In the genomic region with DNA sequence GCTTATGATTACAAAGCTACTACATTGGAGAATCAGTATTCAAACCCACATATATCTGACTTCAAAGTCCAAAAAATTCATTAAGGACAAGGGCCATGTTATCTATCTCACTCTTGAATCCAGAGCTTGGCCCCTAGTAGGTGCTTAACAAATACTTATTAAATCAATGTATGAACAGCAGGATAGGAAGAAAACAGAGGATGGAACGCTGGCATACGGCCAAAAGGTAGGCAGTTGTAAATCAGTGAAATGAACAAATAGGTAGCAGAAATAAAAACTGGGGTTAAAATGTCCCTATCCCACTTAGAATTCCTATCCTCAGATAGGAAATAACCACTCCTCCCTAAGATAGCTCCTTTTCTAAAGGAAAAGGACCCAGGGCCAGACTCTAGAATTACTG, we compare ENCODE assay signal across 18 cellular contexts. TPM values are rescaled to one million over a fixed set of nuclear protein-coding genes. Genes with fewer than 3 reads are reported as not detected.
DNase-seq lines count a peak whose midpoint lies in the region; ATAC-seq, FAIRE-seq and TF ChIP-seq lines count a peak whose summit lies in the region.
"Had no signal": no experiment of that assay in that cellular context is flagged by ENCODE, and none has a peak within 500 bp of the region (broad histone marks: within the 10 kb centered on the region; RNA-seq: fewer than 3 reads in every experiment).

No MANE protein-coding gene starts in this region.

- H3K27me3 ChIP-seq in small intestine (ENCODE audit: control insufficient read depth in 2 of 2, insufficient read depth in 2 of 2, low read length in 2 of 2) = no peaks in the 10 kb centered on the region
- H3K27me3 ChIP-seq: gastrocnemius medialis had no signal

- peak overlapping the region; percentile 61 for H3K4me3 Mint-ChIP-seq in activated CD4-positive, alpha-beta T cell treated with anti-CD3 and anti-CD28 coated beads, Interleukin-2, amount 10 ng/mL, durations not matched to agents 24 days and 14 days
- no peak overlapping the region for H3K4me3 Mint-ChIP-seq in HFFc6
- peak overlapping the region; percentile 95 for H3K4me3 Mint-ChIP-seq in activated naive CD8-positive, alpha-beta T cell
- peak overlapping the region; percentile 74 to 85 (median 74) for H3K4me3 Mint-ChIP-seq in nephron

- H3K9me3 ChIP-seq in small intestine (ENCODE audit: control insufficient read depth, low read depth) = no peaks in the 10 kb centered on the region
- H3K9me3 ChIP-seq: gastrocnemius medialis, thoracic aorta had no signal

- peaks cover 9 to 17% of the 10 kb centered on the region in 2 donors for H3K36me3 ChIP-seq in small intestine (ENCODE audit: control insufficient read depth in 2 of 2, insufficient read depth in 2 of 2, low read length in 2 of 2)

- no peak overlapping the region for H3K27ac ChIP-seq in small intestine (ENCODE audit: low read depth in 1 of 2, low read length in 1 of 2)
- H3K27ac ChIP-seq: C4-2B, HL-60, thoracic aorta had no signal

- no peak for FAIRE-seq in small intestine (lab: Jason Lieb, UNC)
- FAIRE-seq: bronchial epithelial cell, H1 had no signal

- peaks cover 0 to 3% of the 10 kb centered on the region in 2 donors for H3K4me1 ChIP-seq in small intestine (ENCODE audit: control insufficient read depth in 2 of 2, insufficient read depth in 1 of 2, low read depth in 1 of 2, low read length in 1 of 2)

- peaks cover 15% of the 10 kb centered on the region for H3K4me1 Mint-ChIP-seq in activated CD4-positive, alpha-beta T cell treated with anti-CD3 and anti-CD28 coated beads, Interleukin-2, amount 10 ng/mL, durations not matched to agents 24 days and 14 days
- H3K4me1 Mint-ChIP-seq in HFFc6 (ENCODE audit: low read depth) = peaks cover 22% of the 10 kb centered on the region
- peaks cover 25% of the 10 kb centered on the region for H3K4me1 Mint-ChIP-seq in activated naive CD8-positive, alpha-beta T cell (ENCODE audit: low read depth)
- H3K4me1 Mint-ChIP-seq in nephron = peaks cover 28% of the 10 kb centered on the region

- 82 to 88% (median 87%) methylated on average over 2 of the region's 2 CpGs for WGBS in small intestine, 3 donors

- intact Hi-C loops in activated CD4-positive, alpha-beta T cell treated with anti-CD3 and anti-CD28 coated beads, Interleukin-2, amount 10 ng/mL, durations not matched to agents 24 days and 14 days (cut with micrococcal nuclease) = no loop called here

- no peaks in the 10 kb centered on the region for H3K9me3 Mint-ChIP-seq in activated CD4-positive, alpha-beta T cell treated with anti-CD3 and anti-CD28 coated beads, Interleukin-2, amount 10 ng/mL, durations not matched to agents 24 days and 14 days
- no peaks in the 10 kb centered on the region for H3K9me3 Mint-ChIP-seq in HFFc6
- H3K9me3 Mint-ChIP-seq in activated naive CD8-positive, alpha-beta T cell (ENCODE audit: low read depth) = no peaks in the 10 kb centered on the region
- no peaks in the 10 kb centered on the region for H3K9me3 Mint-ChIP-seq in nephron

- H3K4me3 ChIP-seq in small intestine (ENCODE audit: low read depth in 1 of 2, low read length in 2 of 2) = no peak overlapping the region
- H3K4me3 ChIP-seq: gastrocnemius medialis, thoracic aorta had no signal

- H3K27ac Mint-ChIP-seq in activated CD4-positive, alpha-beta T cell treated with anti-CD3 and anti-CD28 coated beads, Interleukin-2, amount 10 ng/mL, durations not matched to agents 24 days and 14 days = peak overlapping the region; percentile 16
- H3K27ac Mint-ChIP-seq in HFFc6 (peak overlapping the region; percentile 60; the same call in 1 of the 2 replicates), nephron (peak overlapping the region in 1 of 3 experiments; percentile 40)
- H3K27ac Mint-ChIP-seq in activated naive CD8-positive, alpha-beta T cell = peak overlapping the region; percentile 80

- TF ChIP-seq CTCF in HFFc6 (IDR thresholded peaks at IDR 0.05) (no peak), nephron (IDR thresholded peaks at IDR 0.05; ENCODE audit: unreplicated experiment in 3 of 3) (no peak)

- ATAC-seq in GM21390 (IDR thresholded peaks at IDR 0.05; ENCODE audit: unreplicated experiment) = no peak
- ATAC-seq: gastrocnemius medialis had no signal

- DNase-seq in activated CD4-positive, alpha-beta T cell treated with anti-CD3 and anti-CD28 coated beads, Interleukin-2, amount 10 ng/mL, durations not matched to agents 24 days and 14 days = no peak
- DNase-seq in activated CD4-positive, alpha-beta T cell treated with anti-CD3 and anti-CD28 coated beads for 4 hours = no peak
- DNase-seq in HFFc6 = no peak
- DNase-seq in small intestine = no peak
- no peak for DNase-seq in LoVo (ENCODE audit: low spot score)
- DNase-seq: DND-41, gastrocnemius medialis, NCI-H2029 treated with DMSO at 0.1 percent for 48 hours, NCI-H510A treated with DMSO at 0.1 percent for 48 hours, Right ventricle myocardium superior had no signal

- H3K36me3 Mint-ChIP-seq in activated CD4-positive, alpha-beta T cell treated with anti-CD3 and anti-CD28 coated beads, Interleukin-2, amount 10 ng/mL, durations not matched to agents 24 days and 14 days (ENCODE audit: low read depth) = peaks cover 53% of the 10 kb centered on the region
- H3K36me3 Mint-ChIP-seq in HFFc6 (ENCODE audit: low read depth) = peaks cover 43% of the 10 kb centered on the region
- H3K36me3 Mint-ChIP-seq in activated naive CD8-positive, alpha-beta T cell = peaks cover 7% of the 10 kb centered on the region
- peaks cover 20% of the 10 kb centered on the region for H3K36me3 Mint-ChIP-seq in nephron (ENCODE audit: low read depth)

- H3K27me3 Mint-ChIP-seq in activated CD4-positive, alpha-beta T cell treated with anti-CD3 and anti-CD28 coated beads, Interleukin-2, amount 10 ng/mL, durations not matched to agents 24 days and 14 days = no peaks in the 10 kb centered on the region
- peaks cover 7% of the 10 kb centered on the region for H3K27me3 Mint-ChIP-seq in HFFc6 (ENCODE audit: insufficient read depth)
- H3K27me3 Mint-ChIP-seq in activated naive CD8-positive, alpha-beta T cell = no peaks in the 10 kb centered on the region
- H3K27me3 Mint-ChIP-seq in nephron (ENCODE audit: low read depth) = no peaks in the 10 kb centered on the region

RNA-seq across cellular contexts. Expression of a gene that starts 2.0 kb away (rescaled TPM):
- total RNA-seq in activated CD4-positive, alpha-beta T cell treated with anti-CD3 and anti-CD28 coated beads, Interleukin-2, amount 10 ng/mL, durations not matched to agents 24 days and 14 days = 134 and 135 TPM in 2 replicates
- total RNA-seq in HFFc6 (2021; fragmentation: NEBNext Ultra II Directional; extraction: Animal tissue kit (Norgen Biotek cat#: 25700)) = 10 to 100 TPM; 82.5 to 93.7 (median 86.8) TPM
- 100 to 1,000 TPM in 1 of 3 donors, 10 to 100 TPM in 2; 57.7 to 102 (median 59.2) TPM for polyA plus RNA-seq in small intestine

RNA-seq across cellular contexts. Expression of a gene that starts 10.3 kb away (rescaled TPM):
- 75.4 and 83.1 TPM in 2 replicates for total RNA-seq in activated CD4-positive, alpha-beta T cell treated with anti-CD3 and anti-CD28 coated beads, Interleukin-2, amount 10 ng/mL, durations not matched to agents 24 days and 14 days
- total RNA-seq in HFFc6 (2021; fragmentation: NEBNext Ultra II Directional; extraction: Animal tissue kit (Norgen Biotek cat#: 25700)) = 10 to 100 TPM; 16.2 to 26.9 (median 20.6) TPM
- polyA plus RNA-seq in small intestine = 10 to 100 TPM; 12.5 to 16.6 (median 13.2) TPM

RNA-seq across cellular contexts. Expression of a gene that starts 10.6 kb away (rescaled TPM):
- 35.9 and 40.5 TPM in 2 replicates for total RNA-seq in activated CD4-positive, alpha-beta T cell treated with anti-CD3 and anti-CD28 coated beads, Interleukin-2, amount 10 ng/mL, durations not matched to agents 24 days and 14 days
- 10 to 100 TPM; 11.2 to 16.0 (median 13.9) TPM for total RNA-seq in HFFc6 (2021; fragmentation: NEBNext Ultra II Directional; extraction: Animal tissue kit (Norgen Biotek cat#: 25700))
- 10 to 100 TPM; 27.8 to 79.8 (median 41.1) TPM for polyA plus RNA-seq in small intestine

RNA-seq across cellular contexts. Expression of a gene that starts 12.6 kb away (rescaled TPM):
- total RNA-seq in activated CD4-positive, alpha-beta T cell treated with anti-CD3 and anti-CD28 coated beads, Interleukin-2, amount 10 ng/mL, durations not matched to agents 24 days and 14 days = 360 and 367 TPM in 2 replicates
- 100 to 1,000 TPM; 229 to 324 (median 315) TPM for total RNA-seq in HFFc6 (2021; fragmentation: NEBNext Ultra II Directional; extraction: Animal tissue kit (Norgen Biotek cat#: 25700))
- polyA plus RNA-seq in small intestine = 100 to 1,000 TPM; 273 to 308 (median 280) TPM

RNA-seq across cellular contexts. Expression of a gene that starts 28.4 kb away (rescaled TPM):
- 106 and 120 TPM in 2 replicates for total RNA-seq in activated CD4-positive, alpha-beta T cell treated with anti-CD3 and anti-CD28 coated beads, Interleukin-2, amount 10 ng/mL, durations not matched to agents 24 days and 14 days
- 10 to 100 TPM; 67.0 to 79.3 (median 71.5) TPM for total RNA-seq in HFFc6 (2021; fragmentation: NEBNext Ultra II Directional; extraction: Animal tissue kit (Norgen Biotek cat#: 25700))
- 10 to 100 TPM; 45.2 to 55.0 (median 50.5) TPM for polyA plus RNA-seq in small intestine
